Comparison of ENCODE assay signal across 2 cellular contexts in the genomic region with DNA sequence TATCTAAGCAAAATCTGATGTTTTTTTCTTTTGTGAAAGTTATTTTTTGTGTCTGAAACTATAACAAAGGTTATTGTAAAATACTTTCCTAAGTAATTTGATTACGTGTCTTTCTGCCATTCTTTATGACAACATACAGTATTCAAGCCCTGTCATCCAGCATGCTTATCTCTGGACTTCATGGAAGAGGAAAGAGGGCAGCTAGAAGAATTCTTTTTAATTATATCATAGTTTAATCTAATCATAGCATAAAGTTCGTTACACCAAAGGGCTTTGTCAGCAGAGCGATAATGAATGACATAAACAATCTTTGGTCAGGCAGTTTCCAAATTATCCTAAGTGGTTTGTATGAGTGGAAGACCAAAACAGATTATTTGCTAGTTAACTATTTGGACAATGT.
A peak's percentile ranks its signal among the peaks of the same experiment; 100 is the strongest.
TF ChIP-seq lines count a peak whose summit lies in the region.

No MANE protein-coding gene starts in this region.

TF ChIP-seq in SK-N-SH treated with all-trans-retinoic acid at 6 μM for 48 hours, 23 proteins besides CTCF, POLR2A, EP300 and RAD21:
- TF ChIP-seq, protein P1, sequence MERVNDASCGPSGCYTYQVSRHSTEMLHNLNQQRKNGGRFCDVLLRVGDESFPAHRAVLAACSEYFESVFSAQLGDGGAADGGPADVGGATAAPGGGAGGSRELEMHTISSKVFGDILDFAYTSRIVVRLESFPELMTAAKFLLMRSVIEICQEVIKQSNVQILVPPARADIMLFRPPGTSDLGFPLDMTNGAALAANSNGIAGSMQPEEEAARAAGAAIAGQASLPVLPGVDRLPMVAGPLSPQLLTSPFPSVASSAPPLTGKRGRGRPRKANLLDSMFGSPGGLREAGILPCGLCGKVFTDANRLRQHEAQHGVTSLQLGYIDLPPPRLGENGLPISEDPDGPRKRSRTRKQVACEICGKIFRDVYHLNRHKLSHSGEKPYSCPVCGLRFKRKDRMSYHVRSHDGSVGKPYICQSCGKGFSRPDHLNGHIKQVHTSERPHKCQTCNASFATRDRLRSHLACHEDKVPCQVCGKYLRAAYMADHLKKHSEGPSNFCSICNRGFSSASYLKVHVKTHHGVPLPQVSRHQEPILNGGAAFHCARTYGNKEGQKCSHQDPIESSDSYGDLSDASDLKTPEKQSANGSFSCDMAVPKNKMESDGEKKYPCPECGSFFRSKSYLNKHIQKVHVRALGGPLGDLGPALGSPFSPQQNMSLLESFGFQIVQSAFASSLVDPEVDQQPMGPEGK (CRISPR knock-in tag; IDR thresholded peaks at IDR 0.05; ENCODE audit: borderline replicate concordance), result no peak
- TF ChIP-seq TOX (CRISPR knock-in tag; IDR thresholded peaks at IDR 0.05; ENCODE audit: borderline replicate concordance) (no peak), ZNF70 (CRISPR knock-in tag; IDR thresholded peaks at IDR 0.05) (no peak), ISL1 (CRISPR knock-in tag; IDR thresholded peaks at IDR 0.05) (peak; percentile 65)

TF ChIP-seq in SK-N-SH, 30 proteins besides CTCF, POLR2A, EP300 and RAD21 (continued from another document):
- no peak for TF ChIP-seq IRF3 (IDR thresholded peaks at IDR 0.05; ENCODE audit: low read depth, low read length)
- TF ChIP-seq YY1 (IDR thresholded peaks at IDR 0.05; ENCODE audit: low read depth), result no peak
- no peak for TF ChIP-seq PBX3 (IDR thresholded peaks at IDR 0.05)
- no peak for TF ChIP-seq USF1 (IDR thresholded peaks at IDR 0.05; ENCODE audit: borderline replicate concordance, low read depth)
- TF ChIP-seq JUND (IDR thresholded peaks at IDR 0.05), result no peak
- no peak for TF ChIP-seq EZH2phosphoT487 (IDR thresholded peaks at IDR 0.05; ENCODE audit: borderline replicate concordance, low read depth)
- TF ChIP-seq, protein P2, sequence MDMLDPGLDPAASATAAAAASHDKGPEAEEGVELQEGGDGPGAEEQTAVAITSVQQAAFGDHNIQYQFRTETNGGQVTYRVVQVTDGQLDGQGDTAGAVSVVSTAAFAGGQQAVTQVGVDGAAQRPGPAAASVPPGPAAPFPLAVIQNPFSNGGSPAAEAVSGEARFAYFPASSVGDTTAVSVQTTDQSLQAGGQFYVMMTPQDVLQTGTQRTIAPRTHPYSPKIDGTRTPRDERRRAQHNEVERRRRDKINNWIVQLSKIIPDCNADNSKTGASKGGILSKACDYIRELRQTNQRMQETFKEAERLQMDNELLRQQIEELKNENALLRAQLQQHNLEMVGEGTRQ (IDR thresholded peaks at IDR 0.05; ENCODE audit: borderline replicate concordance, low read depth, low read length), result no peak
- no peak for TF ChIP-seq GATA2 (CRISPR knock-in tag; IDR thresholded peaks at IDR 0.05)
- no peak for TF ChIP-seq POLR2AphosphoS5 (IDR thresholded peaks at IDR 0.05; ENCODE audit: low read depth, low read length)
- TF ChIP-seq, protein P3, sequence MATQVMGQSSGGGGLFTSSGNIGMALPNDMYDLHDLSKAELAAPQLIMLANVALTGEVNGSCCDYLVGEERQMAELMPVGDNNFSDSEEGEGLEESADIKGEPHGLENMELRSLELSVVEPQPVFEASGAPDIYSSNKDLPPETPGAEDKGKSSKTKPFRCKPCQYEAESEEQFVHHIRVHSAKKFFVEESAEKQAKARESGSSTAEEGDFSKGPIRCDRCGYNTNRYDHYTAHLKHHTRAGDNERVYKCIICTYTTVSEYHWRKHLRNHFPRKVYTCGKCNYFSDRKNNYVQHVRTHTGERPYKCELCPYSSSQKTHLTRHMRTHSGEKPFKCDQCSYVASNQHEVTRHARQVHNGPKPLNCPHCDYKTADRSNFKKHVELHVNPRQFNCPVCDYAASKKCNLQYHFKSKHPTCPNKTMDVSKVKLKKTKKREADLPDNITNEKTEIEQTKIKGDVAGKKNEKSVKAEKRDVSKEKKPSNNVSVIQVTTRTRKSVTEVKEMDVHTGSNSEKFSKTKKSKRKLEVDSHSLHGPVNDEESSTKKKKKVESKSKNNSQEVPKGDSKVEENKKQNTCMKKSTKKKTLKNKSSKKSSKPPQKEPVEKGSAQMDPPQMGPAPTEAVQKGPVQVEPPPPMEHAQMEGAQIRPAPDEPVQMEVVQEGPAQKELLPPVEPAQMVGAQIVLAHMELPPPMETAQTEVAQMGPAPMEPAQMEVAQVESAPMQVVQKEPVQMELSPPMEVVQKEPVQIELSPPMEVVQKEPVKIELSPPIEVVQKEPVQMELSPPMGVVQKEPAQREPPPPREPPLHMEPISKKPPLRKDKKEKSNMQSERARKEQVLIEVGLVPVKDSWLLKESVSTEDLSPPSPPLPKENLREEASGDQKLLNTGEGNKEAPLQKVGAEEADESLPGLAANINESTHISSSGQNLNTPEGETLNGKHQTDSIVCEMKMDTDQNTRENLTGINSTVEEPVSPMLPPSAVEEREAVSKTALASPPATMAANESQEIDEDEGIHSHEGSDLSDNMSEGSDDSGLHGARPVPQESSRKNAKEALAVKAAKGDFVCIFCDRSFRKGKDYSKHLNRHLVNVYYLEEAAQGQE (IDR thresholded peaks at IDR 0.05; ENCODE audit: low read depth, low read length), result no peak
- TF ChIP-seq RXRA (IDR thresholded peaks at IDR 0.05; ENCODE audit: borderline replicate concordance, low read depth), result no peak
TF ChIP-seq in SK-N-SH: peak in this region for 0.
